Comparison of ENCODE assay signal across 9 cellular contexts in the genomic region with DNA sequence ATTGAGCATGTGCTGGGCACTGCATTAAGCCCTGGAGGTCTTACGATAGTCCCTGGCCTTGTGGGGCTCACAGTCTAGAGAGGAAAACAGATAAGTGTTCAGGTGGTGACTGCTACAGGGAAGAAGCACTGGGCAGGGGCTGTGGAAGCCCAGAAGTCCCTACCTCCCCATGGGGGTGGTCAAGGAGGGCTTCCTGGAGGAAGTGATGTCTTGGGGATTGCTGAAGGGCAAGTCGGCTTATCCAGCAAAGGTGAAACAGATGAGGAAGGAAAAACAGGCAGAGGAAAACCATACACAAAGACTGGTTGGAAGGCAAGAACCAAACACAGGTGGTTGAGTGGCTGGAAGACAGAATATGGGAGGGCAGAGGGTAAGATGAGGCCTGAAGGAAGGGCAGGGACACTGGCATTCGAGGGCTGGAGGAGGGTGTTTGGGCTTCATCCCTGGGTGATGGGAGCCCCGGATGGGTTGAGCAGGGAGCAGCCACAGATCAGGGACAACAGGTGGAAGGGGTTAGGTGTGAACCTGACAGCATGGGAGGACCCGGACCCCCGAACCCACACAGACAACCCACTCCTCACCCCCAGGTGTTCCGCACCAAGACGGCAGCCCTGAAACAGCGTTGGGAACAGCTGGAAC. TPM values are rescaled to one million over a fixed set of nuclear protein-coding genes. Genes with fewer than 3 reads are reported as not detected.
DNase-seq lines count a peak whose midpoint lies in the region; ATAC-seq and TF ChIP-seq lines count a peak whose summit lies in the region.
"Had no signal": no experiment of that assay in that cellular context is flagged by ENCODE, and none has a peak within 500 bp of the region (broad histone marks: within the 10 kb centered on the region; RNA-seq: fewer than 3 reads in every experiment).

No MANE protein-coding gene starts in this region.

- no peaks in the 10 kb centered on the region for H3K36me3 ChIP-seq in CD8-positive, alpha-beta T cell (ENCODE audit: insufficient read depth, low read length)

- peak overlapping the region; percentile 68 for H3K27ac Mint-ChIP-seq in CD8-positive, alpha-beta T cell
- H3K27ac Mint-ChIP-seq in chondrocyte (ENCODE audit: unreplicated experiment) (no peak overlapping the region), nephron progenitor cell (no peak overlapping the region)

- H3K27ac ChIP-seq in CD8-positive, alpha-beta T cell (ENCODE audit: low read depth, low read length), result no peak overlapping the region

- TF ChIP-seq CTCF in CD8-positive, alpha-beta T cell (IDR thresholded peaks at IDR 0.05), result no peak
- no peak for TF ChIP-seq CTCF in chondrocyte (IDR thresholded peaks at IDR 0.05)
- no peak for TF ChIP-seq CTCF in nephron progenitor cell (IDR thresholded peaks at IDR 0.05)

- DNase-seq in CD8-positive, alpha-beta T cell, result no peak
- DNase-seq in Jurkat, Clone E6-1 (ENCODE audit: low read depth, low spot score), result no peak
- DNase-seq in chondrocyte (ENCODE audit: low spot score) (no peak), nephron progenitor cell (no peak), GM19240 (ENCODE audit: insufficient read length, low spot score) (no peak), HuH-7 (ENCODE audit: low spot score) (no peak), NCI-H2196 treated with DMSO at 0.1 percent for 48 hours (lab: John Stamatoyannopoulos, UW; ENCODE audit: unreplicated experiment) (no peak), NCI-H2029 treated with DMSO at 0.1 percent for 48 hours (lab: John Stamatoyannopoulos, UW) (no peak)
- DNase-seq: NK-92 treated with Interleukin-12 subunit alpha and Interleukin-12 subunit beta, amount 100 ng/mL, for 24 hours had no signal

- peaks cover 4% of the 10 kb centered on the region for H3K27me3 Mint-ChIP-seq in CD8-positive, alpha-beta T cell (ENCODE audit: low read depth)
- H3K27me3 Mint-ChIP-seq in chondrocyte (ENCODE audit: low read depth) (peaks cover 35% of the 10 kb centered on the region), nephron progenitor cell (ENCODE audit: low read depth, poor library complexity) (peaks cover 78% of the 10 kb centered on the region)

- H3K4me1 Mint-ChIP-seq in CD8-positive, alpha-beta T cell (ENCODE audit: low read depth), result peaks cover 23% of the 10 kb centered on the region
- H3K4me1 Mint-ChIP-seq in chondrocyte (ENCODE audit: low read depth) (peaks cover 18% of the 10 kb centered on the region), nephron progenitor cell (peaks cover 21% of the 10 kb centered on the region)

- H3K36me3 Mint-ChIP-seq in CD8-positive, alpha-beta T cell, result peaks cover 6% of the 10 kb centered on the region
- H3K36me3 Mint-ChIP-seq in chondrocyte (ENCODE audit: low read depth) (no peaks in the 10 kb centered on the region), nephron progenitor cell (ENCODE audit: low read depth) (peaks cover 13% of the 10 kb centered on the region)

- peak overlapping the region; percentile 55 for H3K4me3 ChIP-seq in CD8-positive, alpha-beta T cell (ENCODE audit: low read depth, low read length)
- H3K4me3 ChIP-seq in Jurkat, Clone E6-1 (ENCODE audit: low read length), result peak overlapping the region; percentile 51

- H3K4me3 Mint-ChIP-seq in CD8-positive, alpha-beta T cell, result peak overlapping the region; percentile 79
- H3K4me3 Mint-ChIP-seq in chondrocyte (ENCODE audit: unreplicated experiment), result peak overlapping the region; percentile 12
- peak overlapping the region; percentile 73 for H3K4me3 Mint-ChIP-seq in nephron progenitor cell

- CTCF ChIA-PET in CD8-positive, alpha-beta T cell (lab: Charles Lee), result interaction anchor here (1.1 to 2.8 kb wide), 4 partner anchors 11 to 104 kb away, joined by 3 to 18 read pairs (median 12); no protein-coding TSS in a partner anchor

- no peak for ATAC-seq in CD8-positive, alpha-beta T cell

- intact Hi-C loops in CD8-positive, alpha-beta T cell (cut with DNase I, micrococcal nuclease), result loop anchor here (2.0 to 5.0 kb wide), 2 partner anchors 32 to 50 kb away; a partner anchor contains a TSS

- peaks cover 22% of the 10 kb centered on the region for H3K4me1 ChIP-seq in CD8-positive, alpha-beta T cell (ENCODE audit: insufficient read depth, low read length)

- POLR2A ChIA-PET in CD8-positive, alpha-beta T cell (lab: Charles Lee), result no interaction called here

- H3K9me3 Mint-ChIP-seq in CD8-positive, alpha-beta T cell, result peaks cover 2% of the 10 kb centered on the region
- peaks cover 3% of the 10 kb centered on the region for H3K9me3 Mint-ChIP-seq in chondrocyte (ENCODE audit: low read depth)
- H3K9me3 Mint-ChIP-seq in nephron progenitor cell, result peaks cover 3% of the 10 kb centered on the region

- no peaks in the 10 kb centered on the region for H3K27me3 ChIP-seq in CD8-positive, alpha-beta T cell (ENCODE audit: insufficient read depth, low read length)

- H3K9me3 ChIP-seq in CD8-positive, alpha-beta T cell (ENCODE audit: low read length), result no peaks in the 10 kb centered on the region

RNA-seq across cellular contexts. Expression of a gene that starts 2.8 kb away (rescaled TPM):
- total RNA-seq in CD8-positive, alpha-beta T cell, result under 1 TPM; 0.54 to 0.86 TPM
- 2.5 TPM for polyA plus RNA-seq in Jurkat, Clone E6-1 (2012; ENCODE audit: insufficient read depth, insufficient read length)
- not detected in 3 replicates for total RNA-seq in chondrocyte

RNA-seq across cellular contexts. Expression of a gene that starts 16.8 kb away (rescaled TPM):
- 1 to 10 TPM; 2.3 to 2.8 TPM for total RNA-seq in CD8-positive, alpha-beta T cell
- 16.6 TPM for polyA plus RNA-seq in Jurkat, Clone E6-1 (2012; ENCODE audit: insufficient read depth, insufficient read length)
- not detected in 3 replicates for total RNA-seq in chondrocyte

RNA-seq across cellular contexts. Expression of a gene that starts 33.0 kb away (rescaled TPM):
- total RNA-seq in CD8-positive, alpha-beta T cell, result 10 to 100 TPM; 75.4 to 85.6 TPM
- polyA plus RNA-seq in Jurkat, Clone E6-1 (2012; ENCODE audit: insufficient read depth, insufficient read length), result 149 TPM
- total RNA-seq in chondrocyte, result 44.2 to 52.7 TPM (median 44.6 TPM) in 3 replicates

RNA-seq across cellular contexts. Expression of a gene that starts 33.2 kb away (rescaled TPM):
- total RNA-seq in CD8-positive, alpha-beta T cell, result 1 to 10 TPM; 4.3 to 4.5 TPM
- 28.2 TPM for polyA plus RNA-seq in Jurkat, Clone E6-1 (2012; ENCODE audit: insufficient read depth, insufficient read length)
- 15.5 to 20.2 TPM (median 16.7 TPM) in 3 replicates for total RNA-seq in chondrocyte

Comparison
In these comparisons a context has a peak if more than half of its experiments do, and no peak if none do; other contexts are left out.
1. H3K4me3 Mint-ChIP-seq: peak in every context shown above with its lines; median percentile 79 in CD8-positive, alpha-beta T cell; 73 in nephron progenitor cell; 12 in chondrocyte.